Comparison of ENCODE assay signal across 1 cellular context in the genomic region with DNA sequence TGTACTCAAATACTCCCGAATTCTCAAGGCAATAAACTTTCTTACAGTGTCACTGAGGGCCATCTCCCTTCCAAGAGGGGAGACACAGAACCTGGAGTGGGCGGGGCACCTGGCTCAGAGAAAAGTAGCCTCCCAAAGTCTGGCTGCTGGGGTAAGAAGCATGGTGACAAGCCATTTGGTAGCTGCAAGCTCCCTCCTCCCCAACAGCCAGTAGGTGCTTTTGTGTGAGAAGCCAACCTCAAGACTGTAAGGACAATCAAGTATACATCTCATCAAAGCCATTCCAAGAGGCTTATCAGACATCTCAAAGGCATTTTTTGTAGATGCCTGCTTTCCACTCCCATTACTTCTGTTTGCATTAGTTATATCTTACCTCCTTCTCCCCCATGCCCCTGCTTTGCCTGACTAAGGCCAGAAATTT.
TF ChIP-seq lines count a peak whose summit lies in the region.

No MANE protein-coding gene starts in this region.

TF ChIP-seq in WTC11, 78 proteins besides CTCF, POLR2A, EP300 and RAD21 (continued from another document):
- TF ChIP-seq, protein P1, sequence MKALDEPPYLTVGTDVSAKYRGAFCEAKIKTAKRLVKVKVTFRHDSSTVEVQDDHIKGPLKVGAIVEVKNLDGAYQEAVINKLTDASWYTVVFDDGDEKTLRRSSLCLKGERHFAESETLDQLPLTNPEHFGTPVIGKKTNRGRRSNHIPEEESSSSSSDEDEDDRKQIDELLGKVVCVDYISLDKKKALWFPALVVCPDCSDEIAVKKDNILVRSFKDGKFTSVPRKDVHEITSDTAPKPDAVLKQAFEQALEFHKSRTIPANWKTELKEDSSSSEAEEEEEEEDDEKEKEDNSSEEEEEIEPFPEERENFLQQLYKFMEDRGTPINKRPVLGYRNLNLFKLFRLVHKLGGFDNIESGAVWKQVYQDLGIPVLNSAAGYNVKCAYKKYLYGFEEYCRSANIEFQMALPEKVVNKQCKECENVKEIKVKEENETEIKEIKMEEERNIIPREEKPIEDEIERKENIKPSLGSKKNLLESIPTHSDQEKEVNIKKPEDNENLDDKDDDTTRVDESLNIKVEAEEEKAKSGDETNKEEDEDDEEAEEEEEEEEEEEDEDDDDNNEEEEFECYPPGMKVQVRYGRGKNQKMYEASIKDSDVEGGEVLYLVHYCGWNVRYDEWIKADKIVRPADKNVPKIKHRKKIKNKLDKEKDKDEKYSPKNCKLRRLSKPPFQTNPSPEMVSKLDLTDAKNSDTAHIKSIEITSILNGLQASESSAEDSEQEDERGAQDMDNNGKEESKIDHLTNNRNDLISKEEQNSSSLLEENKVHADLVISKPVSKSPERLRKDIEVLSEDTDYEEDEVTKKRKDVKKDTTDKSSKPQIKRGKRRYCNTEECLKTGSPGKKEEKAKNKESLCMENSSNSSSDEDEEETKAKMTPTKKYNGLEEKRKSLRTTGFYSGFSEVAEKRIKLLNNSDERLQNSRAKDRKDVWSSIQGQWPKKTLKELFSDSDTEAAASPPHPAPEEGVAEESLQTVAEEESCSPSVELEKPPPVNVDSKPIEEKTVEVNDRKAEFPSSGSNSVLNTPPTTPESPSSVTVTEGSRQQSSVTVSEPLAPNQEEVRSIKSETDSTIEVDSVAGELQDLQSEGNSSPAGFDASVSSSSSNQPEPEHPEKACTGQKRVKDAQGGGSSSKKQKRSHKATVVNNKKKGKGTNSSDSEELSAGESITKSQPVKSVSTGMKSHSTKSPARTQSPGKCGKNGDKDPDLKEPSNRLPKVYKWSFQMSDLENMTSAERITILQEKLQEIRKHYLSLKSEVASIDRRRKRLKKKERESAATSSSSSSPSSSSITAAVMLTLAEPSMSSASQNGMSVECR (CRISPR knock-in tag; IDR thresholded peaks at IDR 0.05; ENCODE audit: borderline replicate concordance) = no peak
- TF ChIP-seq TP53 (CRISPR knock-in tag; IDR thresholded peaks at IDR 0.05) (no peak), E2F5 (CRISPR knock-in tag; IDR thresholded peaks at IDR 0.05) (no peak), CREB1 (CRISPR knock-in tag; IDR thresholded peaks at IDR 0.05) (no peak), ZBTB43 (CRISPR knock-in tag; IDR thresholded peaks at IDR 0.05) (no peak), NFATC4 (CRISPR knock-in tag; IDR thresholded peaks at IDR 0.05) (no peak), NR2C2 (CRISPR knock-in tag; IDR thresholded peaks at IDR 0.05) (no peak), ZMAT4 (CRISPR knock-in tag; IDR thresholded peaks at IDR 0.05) (no peak), FOXJ3 (CRISPR knock-in tag; IDR thresholded peaks at IDR 0.05; ENCODE audit: borderline replicate concordance) (no peak), SOX15 (CRISPR knock-in tag; IDR thresholded peaks at IDR 0.05) (no peak), ESRRA (CRISPR knock-in tag; IDR thresholded peaks at IDR 0.05; ENCODE audit: borderline replicate concordance) (no peak), FOXP1 (CRISPR knock-in tag; IDR thresholded peaks at IDR 0.05; ENCODE audit: borderline replicate concordance) (no peak)
- TF ChIP-seq, protein P2, sequence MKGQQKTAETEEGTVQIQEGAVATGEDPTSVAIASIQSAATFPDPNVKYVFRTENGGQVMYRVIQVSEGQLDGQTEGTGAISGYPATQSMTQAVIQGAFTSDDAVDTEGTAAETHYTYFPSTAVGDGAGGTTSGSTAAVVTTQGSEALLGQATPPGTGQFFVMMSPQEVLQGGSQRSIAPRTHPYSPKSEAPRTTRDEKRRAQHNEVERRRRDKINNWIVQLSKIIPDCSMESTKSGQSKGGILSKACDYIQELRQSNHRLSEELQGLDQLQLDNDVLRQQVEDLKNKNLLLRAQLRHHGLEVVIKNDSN (CRISPR knock-in tag; IDR thresholded peaks at IDR 0.05) = no peak
